9 cellular contexts compared by ENCODE assay signal in genomic region chr12:49967777-49968250, GRCh38. TPM values are rescaled to one million over a fixed set of nuclear protein-coding genes. Genes with fewer than 3 reads are reported as not detected.
DNase-seq lines count a peak whose midpoint lies in the region; ATAC-seq and TF ChIP-seq lines count a peak whose summit lies in the region.
"Had no signal": no experiment of that assay in that cellular context is flagged by ENCODE, and none has a peak within 500 bp of the region (broad histone marks: within the 10 kb centered on the region; RNA-seq: fewer than 3 reads in every experiment).

No MANE protein-coding gene starts in this region.

- no peaks in the 10 kb centered on the region for H3K9me3 ChIP-seq in left ventricle myocardium inferior (replicated peaks)
- no peaks in the 10 kb centered on the region for H3K9me3 ChIP-seq in upper lobe of left lung

- ATAC-seq in left cardiac atrium: no peak
- no peak for ATAC-seq in upper lobe of left lung (ENCODE audit: low FRiP score in 2 of 2)
- ATAC-seq in sciatic nerve: no peak
- ATAC-seq in left lobe of liver: no peak

- H3K27me3 Mint-ChIP-seq in activated T-helper 2 cell treated with anti-CD3 and anti-CD28 coated beads, Interferon-gamma antibody, Interleukin-2, Interleukin-4, amounts not matched to agents 10 μg/mL and 5 μg/mL and 100 μg/mL, durations not matched to agents 14 hours and 24 hours and 36 hours (ENCODE audit: low read depth): peaks cover 27% of the 10 kb centered on the region

- intact Hi-C loops in left ventricle myocardium inferior (cut with micrococcal nuclease) (loop anchor here (5.0 kb wide), 1 partner anchor 89 kb away; the partner anchor contains the start of gene ASIC1), left cardiac atrium (cut with DNase I) (loop anchor here (2.0 to 5.0 kb wide), 2 partner anchors 89 kb away; partner anchors contain the start of gene ASIC1 (in 2 of the 2)), sciatic nerve (cut with DNase I) (no loop called here)
- intact Hi-C loops in activated T-helper 2 cell treated with anti-CD3 and anti-CD28 coated beads, Interferon-gamma antibody, Interleukin-2, Interleukin-4, amounts not matched to agents 10 μg/mL and 5 μg/mL and 100 μg/mL, durations not matched to agents 14 hours and 24 hours and 36 hours (cut with micrococcal nuclease): loop anchor here (1.0 kb wide), 2 partner anchors 88 to 102 kb away; no protein-coding TSS in a partner anchor

- no peak overlapping the region for H3K27ac Mint-ChIP-seq in activated T-helper 2 cell treated with anti-CD3 and anti-CD28 coated beads, Interferon-gamma antibody, Interleukin-2, Interleukin-4, amounts not matched to agents 10 μg/mL and 5 μg/mL and 100 μg/mL, durations not matched to agents 14 hours and 24 hours and 36 hours

- peaks cover 20% of the 10 kb centered on the region for H3K4me1 ChIP-seq in left ventricle myocardium inferior
- peaks cover 8 to 38% (median 25%) of the 10 kb centered on the region in 4 donors for H3K4me1 ChIP-seq in upper lobe of left lung

- H3K4me3 Mint-ChIP-seq in activated T-helper 2 cell treated with anti-CD3 and anti-CD28 coated beads, Interferon-gamma antibody, Interleukin-2, Interleukin-4, amounts not matched to agents 10 μg/mL and 5 μg/mL and 100 μg/mL, durations not matched to agents 14 hours and 24 hours and 36 hours (ENCODE audit: low read depth): peak overlapping the region; percentile 63

- H3K36me3 ChIP-seq in left ventricle myocardium inferior (no peaks in the 10 kb centered on the region), upper lobe of left lung (no peaks in the 10 kb centered on the region)

- no peak for TF ChIP-seq POLR2A in upper lobe of left lung (IDR thresholded peaks at IDR 0.05)

- TF ChIP-seq CTCF in left ventricle myocardium inferior (IDR thresholded peaks at IDR 0.05; ENCODE audit: borderline replicate concordance): no peak
- TF ChIP-seq CTCF in upper lobe of left lung (IDR thresholded peaks at IDR 0.05): no peak

- DNase-seq in left ventricle myocardium inferior: no peak
- DNase-seq in left cardiac atrium: no peak
- DNase-seq in activated T-helper 2 cell treated with anti-CD3 and anti-CD28 coated beads, Interferon-gamma antibody, Interleukin-2, Interleukin-4, amounts not matched to agents 10 μg/mL and 5 μg/mL and 100 μg/mL, durations not matched to agents 14 hours and 24 hours and 36 hours (ENCODE audit: low spot score): no peak
- DNase-seq in upper lobe of left lung: no peak
- no peak for DNase-seq in sciatic nerve (ENCODE audit: low spot score)
- no peak for DNase-seq in NAMALWA (ENCODE audit: low spot score)
- DNase-seq in left lobe of liver (ENCODE audit: low spot score): no peak

- no peak for TF ChIP-seq EP300 in upper lobe of left lung (IDR thresholded peaks at IDR 0.05)

- H3K27me3 ChIP-seq in left ventricle myocardium inferior (ENCODE audit: low read depth) (peaks cover 48% of the 10 kb centered on the region), layer of hippocampus (ENCODE audit: control insufficient read depth, insufficient read depth, low read length) (no peaks in the 10 kb centered on the region), upper lobe of left lung (peaks cover 0 to 5% (median 0%) of the 10 kb centered on the region in 4 donors)

- H3K4me3 ChIP-seq in left ventricle myocardium inferior (peak overlapping the region; percentile 60), upper lobe of left lung (peak overlapping the region in 3 of 4 donors; percentile 34 to 45 (median 43))
- H3K4me3 ChIP-seq: lung had no signal

- no peaks in the 10 kb centered on the region for H3K9me3 Mint-ChIP-seq in activated T-helper 2 cell treated with anti-CD3 and anti-CD28 coated beads, Interferon-gamma antibody, Interleukin-2, Interleukin-4, amounts not matched to agents 10 μg/mL and 5 μg/mL and 100 μg/mL, durations not matched to agents 14 hours and 24 hours and 36 hours

- peaks cover 6% of the 10 kb centered on the region for H3K4me1 Mint-ChIP-seq in activated T-helper 2 cell treated with anti-CD3 and anti-CD28 coated beads, Interferon-gamma antibody, Interleukin-2, Interleukin-4, amounts not matched to agents 10 μg/mL and 5 μg/mL and 100 μg/mL, durations not matched to agents 14 hours and 24 hours and 36 hours (ENCODE audit: low read depth)

- whole genome bisulfite sequencing in upper lobe of left lung, 2 donors: 44 to 51% methylated on average over 9 to 13 of the region's 15 CpGs

- no peaks in the 10 kb centered on the region for H3K36me3 Mint-ChIP-seq in activated T-helper 2 cell treated with anti-CD3 and anti-CD28 coated beads, Interferon-gamma antibody, Interleukin-2, Interleukin-4, amounts not matched to agents 10 μg/mL and 5 μg/mL and 100 μg/mL, durations not matched to agents 14 hours and 24 hours and 36 hours (ENCODE audit: low read depth)

- H3K27ac ChIP-seq in left ventricle myocardium inferior (replicated peaks): no peak overlapping the region
- H3K27ac ChIP-seq in layer of hippocampus (ENCODE audit: low read depth, low read length): peak overlapping the region; percentile 2
- H3K27ac ChIP-seq in upper lobe of left lung: no peak overlapping the region

RNA-seq across cellular contexts. Expression of gene AQP6, which starts 4.9 kb away (rescaled TPM):
- total RNA-seq in left ventricle myocardium inferior: not detected
- total RNA-seq in left cardiac atrium: under 1 TPM; 0.13 to 0.77 TPM
- not detected in 2 replicates for total RNA-seq in activated T-helper 2 cell treated with anti-CD3 and anti-CD28 coated beads, Interferon-gamma antibody, Interleukin-2, Interleukin-4, amounts not matched to agents 10 μg/mL and 5 μg/mL and 100 μg/mL, durations not matched to agents 14 hours and 24 hours and 36 hours
- total RNA-seq in upper lobe of left lung: under 1 TPM in 4 of 6 donors, not detected in 2; 0.06 to 0.39 (median 0.24) TPM
- total RNA-seq in sciatic nerve: 0.27 TPM
- 0.28 TPM for total RNA-seq in left lobe of liver

RNA-seq across cellular contexts. Expression of gene AQP5, which starts 6.1 kb away (rescaled TPM):
- 0.41 TPM for total RNA-seq in left ventricle myocardium inferior
- 1 to 10 TPM; 1.0 to 1.3 TPM for total RNA-seq in left cardiac atrium
- total RNA-seq in activated T-helper 2 cell treated with anti-CD3 and anti-CD28 coated beads, Interferon-gamma antibody, Interleukin-2, Interleukin-4, amounts not matched to agents 10 μg/mL and 5 μg/mL and 100 μg/mL, durations not matched to agents 14 hours and 24 hours and 36 hours: not detected in 2 replicates
- total RNA-seq in upper lobe of left lung: 10 to 100 TPM in 5 of 6 donors, 1 to 10 TPM in 1; 7.3 to 36.6 (median 18.1) TPM
- 0.71 TPM for total RNA-seq in sciatic nerve
- not detected for total RNA-seq in left lobe of liver

RNA-seq across cellular contexts. Expression of gene AQP2, which starts 17.3 kb away (rescaled TPM):
- total RNA-seq in left ventricle myocardium inferior (not detected), left cardiac atrium (under 1 TPM; 0.09 to 0.24 TPM), upper lobe of left lung (under 1 TPM in 1 of 6 donors, not detected in 5; 0.15 TPM), sciatic nerve (not detected), left lobe of liver (not detected)
- total RNA-seq in activated T-helper 2 cell treated with anti-CD3 and anti-CD28 coated beads, Interferon-gamma antibody, Interleukin-2, Interleukin-4, amounts not matched to agents 10 μg/mL and 5 μg/mL and 100 μg/mL, durations not matched to agents 14 hours and 24 hours and 36 hours: not detected in 2 replicates
- total RNA-seq: lung had no signal

RNA-seq across cellular contexts. Expression of gene RACGAP1, which starts 57.5 kb away (rescaled TPM):
- 5.4 TPM for total RNA-seq in left ventricle myocardium inferior
- 10 to 100 TPM in 1 of 2 donors, 1 to 10 TPM in 1; 4.8 to 10.4 TPM for total RNA-seq in left cardiac atrium
- 77.8 and 82.8 TPM in 2 replicates for total RNA-seq in activated T-helper 2 cell treated with anti-CD3 and anti-CD28 coated beads, Interferon-gamma antibody, Interleukin-2, Interleukin-4, amounts not matched to agents 10 μg/mL and 5 μg/mL and 100 μg/mL, durations not matched to agents 14 hours and 24 hours and 36 hours
- 10 to 100 TPM; 10.3 to 22.4 (median 18.4) TPM for total RNA-seq in upper lobe of left lung
- total RNA-seq in sciatic nerve: 15.0 TPM
- total RNA-seq in left lobe of liver: 3.9 TPM
